In genomic region chr9:84140535-84141101, GRCh38 we compare ENCODE assay signal across 8 cellular contexts.
DNase-seq lines count a peak whose midpoint lies in the region; ATAC-seq, FAIRE-seq and TF ChIP-seq lines count a peak whose summit lies in the region.

No MANE protein-coding gene starts in this region.

- H3K27me3 ChIP-seq in heart left ventricle = peaks cover 0 to 36% (median 12%) of the 10 kb centered on the region in 9 donors

- H3K36me3 ChIP-seq in heart left ventricle (no peaks in the 10 kb centered on the region), OCI-LY7 (ENCODE audit: insufficient read depth, low read length) (no peaks in the 10 kb centered on the region)

- H3K9me3 ChIP-seq in heart left ventricle (no peaks in the 10 kb centered on the region), OCI-LY7 (ENCODE audit: low read length) (no peaks in the 10 kb centered on the region)

- no peak overlapping the region for H3K4me2 ChIP-seq in OCI-LY7 (ENCODE audit: low read length)

- no peaks in the 10 kb centered on the region for H3K36me3 Mint-ChIP-seq in activated T-cell treated with anti-CD3 and anti-CD28 coated beads, Interleukin-2, amount 50 U/mL, for 4 hours (ENCODE audit: insufficient read depth)

- ATAC-seq in activated T-cell treated with anti-CD3 and anti-CD28 coated beads, Interleukin-2, amount 50 U/mL, for 4 hours = peak; percentile 54 to 67
- peak in 2 of 4 donors; percentile 28 to 42 for ATAC-seq in heart left ventricle

- intact Hi-C loops in heart left ventricle (cut with DNase I) = loop anchor here in 3 of 10 donors (10.0 kb wide), 3 partner anchors 64 to 186 kb away; partner anchors contain the start of genes HNRNPK (in 1 of the 3) and RMI1 (in 1 of the 3)
- intact Hi-C loops in OCI-LY7 (cut with micrococcal nuclease; ENCODE audit: unreplicated experiment) = no loop called here

- peak overlapping the region; percentile 30 to 62 (median 51) for H3K4me3 ChIP-seq in heart left ventricle
- H3K4me3 ChIP-seq in OCI-LY7 (ENCODE audit: low read depth, low read length, poor library complexity, severe bottlenecking) = no peak overlapping the region

- no peak for TF ChIP-seq CTCF in heart left ventricle (IDR thresholded peaks at IDR 0.05)
- no peak for TF ChIP-seq CTCF in D721Med (IDR thresholded peaks at IDR 0.05; ENCODE audit: insufficient read depth, missing control alignments)
- TF ChIP-seq CTCF in OCI-LY7 (conservative IDR thresholded peaks at IDR 0.05; ENCODE audit: low read length) = no peak

- POLR2A ChIA-PET in OCI-LY7 (lab: Charles Lee) = interaction anchor here (0.7 kb wide), 1 partner anchor 19 kb away, joined by 3 read pairs; no protein-coding TSS in a partner anchor

- FAIRE-seq in RCC 7860 (lab: Jason Lieb, UNC) = no peak
- FAIRE-seq in D721Med (lab: Jason Lieb, UNC) = no peak

- no peaks in the 10 kb centered on the region for H3K9me2 ChIP-seq in OCI-LY7 (ENCODE audit: insufficient read depth, low read length)

- no peaks in the 10 kb centered on the region for H3K9me3 Mint-ChIP-seq in activated T-cell treated with anti-CD3 and anti-CD28 coated beads, Interleukin-2, amount 50 U/mL, for 4 hours

- peaks cover 57% of the 10 kb centered on the region for H3K27me3 Mint-ChIP-seq in activated T-cell treated with anti-CD3 and anti-CD28 coated beads, Interleukin-2, amount 50 U/mL, for 4 hours (ENCODE audit: low read depth)

- no peaks in the 10 kb centered on the region for H4K20me1 ChIP-seq in OCI-LY7 (ENCODE audit: insufficient read depth, low read length)

- BruUV-seq in OCI-LY7 (replicated peaks; lab: Mats Ljungman, UMichigan) = no TSS peak

- WGBS in heart left ventricle, 4 donors = 6 to 15% (median 8%) methylated on average over 38 to 41 of the region's 41 CpGs

- DNase-seq in stimulated activated CD4-positive, alpha-beta T cell treated with anti-CD3 and anti-CD28 coated beads, Interleukin-15, amount 100 ng/mL, for 24 hours = peak; percentile 21
- DNase-seq in stimulated activated CD4-positive, alpha-beta T cell treated with anti-CD3 and anti-CD28 coated beads, Interleukin-12 subunit alpha, Interleukin-12 subunit beta, amount 100 ng/mL, for 4 hours = no peak
- DNase-seq in activated T-cell treated with anti-CD3 and anti-CD28 coated beads, Interleukin-2, amount 50 U/mL, for 4 hours = no peak
- DNase-seq in heart left ventricle (peak in 1 of 5 donors; percentile 60), putamen (ENCODE audit: low spot score) (peak; percentile 15), RCC 7860 (ENCODE audit: low spot score) (no peak), D721Med (ENCODE audit: insufficient read length, low spot score) (no peak), OCI-LY7 (ENCODE audit: low spot score) (no peak)

- H3K4me1 Mint-ChIP-seq in activated T-cell treated with anti-CD3 and anti-CD28 coated beads, Interleukin-2, amount 50 U/mL, for 4 hours (ENCODE audit: low read depth) = peaks cover 9% of the 10 kb centered on the region

- peak overlapping the region; percentile 79 for H3K4me3 Mint-ChIP-seq in activated T-cell treated with anti-CD3 and anti-CD28 coated beads, Interleukin-2, amount 50 U/mL, for 4 hours

- H3K4me1 ChIP-seq in heart left ventricle (peaks cover 0 to 28% (median 16%) of the 10 kb centered on the region in 12 donors), OCI-LY7 (ENCODE audit: insufficient read depth, low read length, poor library complexity, severe bottlenecking) (peaks cover 3% of the 10 kb centered on the region)

- H3K27ac ChIP-seq in heart left ventricle = no peak overlapping the region
- H3K27ac ChIP-seq in OCI-LY7 (ENCODE audit: low read depth, low read length, poor library complexity, severe bottlenecking) = no peak overlapping the region

- TF ChIP-seq POLR2A in heart left ventricle (IDR thresholded peaks at IDR 0.05) = no peak

- H2AFZ ChIP-seq in OCI-LY7 (ENCODE audit: low read length) = no peak overlapping the region

- H3K79me2 ChIP-seq in OCI-LY7 (ENCODE audit: insufficient read depth, low read depth, low read length) = no peaks in the 10 kb centered on the region

- CTCF ChIA-PET in OCI-LY7 (lab: Charles Lee; ENCODE audit: unreplicated experiment) = no interaction called here

Comparison
In these comparisons a context has a peak if more than half of its experiments do, and no peak if none do; other contexts are left out.
1. DNase-seq: peak in stimulated activated CD4-positive, alpha-beta T cell treated with anti-CD3 and anti-CD28 coated beads, Interleukin-15, amount 100 ng/mL, for 24 hours (single experiment) and putamen (single experiment); none in stimulated activated CD4-positive, alpha-beta T cell treated with anti-CD3 and anti-CD28 coated beads, Interleukin-12 subunit alpha, Interleukin-12 subunit beta, amount 100 ng/mL, for 4 hours (single experiment), activated T-cell treated with anti-CD3 and anti-CD28 coated beads, Interleukin-2, amount 50 U/mL, for 4 hours (single experiment), RCC 7860 (single experiment), D721Med (single experiment) and OCI-LY7 (single experiment).